9 cellular contexts compared by ENCODE assay signal in genomic region chr15:92625297-92625980, GRCh38. TPM values are rescaled to one million over a fixed set of nuclear protein-coding genes. Genes with fewer than 3 reads are reported as not detected.
DNase-seq lines count a peak whose midpoint lies in the region; ATAC-seq, FAIRE-seq and TF ChIP-seq lines count a peak whose summit lies in the region.
"Had no signal": no experiment of that assay in that cellular context is flagged by ENCODE, and none has a peak within 500 bp of the region (broad histone marks: within the 10 kb centered on the region; RNA-seq: fewer than 3 reads in every experiment).

No MANE protein-coding gene starts in this region.

- TF ChIP-seq POLR2A in GM12891 (IDR thresholded peaks at IDR 0.05; ENCODE audit: low read depth, low read length) (no peak), testis (IDR thresholded peaks at IDR 0.05) (no peak)

- H3K27me3 ChIP-seq in MM.1S (replicated peaks; ENCODE audit: insufficient read depth, low read length) (no peaks in the 10 kb centered on the region), testis (no peaks in the 10 kb centered on the region)

- H3K9me3 ChIP-seq in MM.1S (replicated peaks; ENCODE audit: insufficient read depth, low read length) (no peaks in the 10 kb centered on the region), testis (no peaks in the 10 kb centered on the region)

- H3K36me3 ChIP-seq in MM.1S (replicated peaks; ENCODE audit: insufficient read depth, low read length): peaks cover 6% of the 10 kb centered on the region; the same call in 1 of the 2 replicates
- H3K36me3 ChIP-seq in testis (ENCODE audit: low read depth, missing control alignments): no peaks in the 10 kb centered on the region

- H3K4me3 ChIP-seq in MM.1S (ENCODE audit: low read length) (no peak overlapping the region), fibroblast of villous mesenchyme (ENCODE audit: low read depth, low read length) (no peak overlapping the region), testis (no peak overlapping the region)

- H3K79me2 ChIP-seq in MM.1S (ENCODE audit: low read length): peaks cover 79% of the 10 kb centered on the region

- FAIRE-seq in GM12891 (lab: Jason Lieb, UNC): peak; percentile 78

- H3K4me2 ChIP-seq in MM.1S (ENCODE audit: low read depth, low read length): no peak overlapping the region; the same call in 1 of the 2 replicates

- WGBS in testis, 2 donors: 59 to 72% methylated on average over 3 of the region's 3 CpGs

- H3F3A ChIP-seq in MM.1S (ENCODE audit: insufficient read depth, low read length): peaks cover 3% of the 10 kb centered on the region; the same call in 1 of the 2 replicates

- DNase-seq in GM12891 (ENCODE audit: insufficient read length, low spot score): no peak
- DNase-seq in MM.1S: peak; percentile 36
- DNase-seq in fibroblast of villous mesenchyme (ENCODE audit: low read depth): peak; percentile 77
- DNase-seq in mesenteric fat pad (ENCODE audit: low spot score): no peak
- DNase-seq in NCI-H1105 treated with DMSO at 0.1 percent for 48 hours (lab: John Stamatoyannopoulos, UW): no peak
- DNase-seq in testis: no peak
- no peak for DNase-seq in AML-193 (lab: John Stamatoyannopoulos, UW)

- H2AFZ ChIP-seq in MM.1S (ENCODE audit: low read length): no peak overlapping the region

- no peak overlapping the region for H3K9ac ChIP-seq in MM.1S (ENCODE audit: low read length)

- no peaks in the 10 kb centered on the region for H3K9me2 ChIP-seq in MM.1S (replicated peaks; ENCODE audit: insufficient read depth, low read length)

- peak overlapping the region; percentile 45; the same call in 1 of the 2 replicates for H3K27ac ChIP-seq in MM.1S (ENCODE audit: low read length)
- peak overlapping the region in 1 of 2 donors; percentile 61 for H3K27ac ChIP-seq in testis
- H3K27ac ChIP-seq: HL-60 had no signal

- peak; percentile 89 for ATAC-seq in GM21526 (IDR thresholded peaks at IDR 0.05; ENCODE audit: low FRiP score, unreplicated experiment)

- no peaks in the 10 kb centered on the region for H4K20me1 ChIP-seq in MM.1S (ENCODE audit: insufficient read depth, low read length)

- intact Hi-C loops in testis (cut with DNase I; ENCODE audit: low total_unique reads): loop anchor here (10.0 kb wide), 1 partner anchor 101 kb away; no protein-coding TSS in a partner anchor

- TF ChIP-seq CTCF in MM.1S (IDR thresholded peaks at IDR 0.05; ENCODE audit: low read length) (0 out of 2 replicates have a peak, but pooled peaks have one; percentile 10), fibroblast of villous mesenchyme (IDR thresholded peaks at IDR 0.05; ENCODE audit: insufficient read depth, low read depth, low read length) (no peak), testis (IDR thresholded peaks at IDR 0.05) (no peak)

- H3K4me1 ChIP-seq in MM.1S (ENCODE audit: low read length) (peaks cover 15% of the 10 kb centered on the region), testis (peaks cover 13% of the 10 kb centered on the region)

TF ChIP-seq in GM12891, 5 proteins besides CTCF, POLR2A, EP300 and RAD21:
- TF ChIP-seq TAF1 (IDR thresholded peaks at IDR 0.05; ENCODE audit: low read depth, low read length) (no peak), POU2F2 (IDR thresholded peaks at IDR 0.05; ENCODE audit: low read depth, low read length) (no peak), SPI1 (IDR thresholded peaks at IDR 0.05; ENCODE audit: low read depth, low read length) (peak; percentile 55), POLR2AphosphoS5 (IDR thresholded peaks at IDR 0.05; ENCODE audit: low read depth, low read length) (no peak), PAX5 (IDR thresholded peaks at IDR 0.05; ENCODE audit: insufficient read depth, low read length, severe bottlenecking) (no peak)

RNA-seq across cellular contexts. Expression of gene FAM174B, which starts 30.1 kb away (rescaled TPM):
- 28.6 TPM for polyA plus RNA-seq in GM12891 (2012; ENCODE audit: low read depth, missing spikeins)
- total RNA-seq in fibroblast of villous mesenchyme (0.97 and 3.9 TPM in 2 replicates), mesenteric fat pad (15.4 TPM), testis (10 to 100 TPM; 15.7 to 18.6 TPM)
- 18.7 TPM for polyA plus RNA-seq in testis (ENCODE audit: insufficient read depth, low read depth, low replicate concordance)

Comparison
In these comparisons a context has a peak if more than half of its experiments do, and no peak if none do; other contexts are left out.
1. DNase-seq: peak in MM.1S (single experiment) and fibroblast of villous mesenchyme (single experiment); none in GM12891 (single experiment), mesenteric fat pad (single experiment), NCI-H1105 treated with DMSO at 0.1 percent for 48 hours (single experiment), testis (single experiment) and AML-193 (0 of 2).